ENCODE assay signal across 8 cellular contexts in the genomic region with DNA sequence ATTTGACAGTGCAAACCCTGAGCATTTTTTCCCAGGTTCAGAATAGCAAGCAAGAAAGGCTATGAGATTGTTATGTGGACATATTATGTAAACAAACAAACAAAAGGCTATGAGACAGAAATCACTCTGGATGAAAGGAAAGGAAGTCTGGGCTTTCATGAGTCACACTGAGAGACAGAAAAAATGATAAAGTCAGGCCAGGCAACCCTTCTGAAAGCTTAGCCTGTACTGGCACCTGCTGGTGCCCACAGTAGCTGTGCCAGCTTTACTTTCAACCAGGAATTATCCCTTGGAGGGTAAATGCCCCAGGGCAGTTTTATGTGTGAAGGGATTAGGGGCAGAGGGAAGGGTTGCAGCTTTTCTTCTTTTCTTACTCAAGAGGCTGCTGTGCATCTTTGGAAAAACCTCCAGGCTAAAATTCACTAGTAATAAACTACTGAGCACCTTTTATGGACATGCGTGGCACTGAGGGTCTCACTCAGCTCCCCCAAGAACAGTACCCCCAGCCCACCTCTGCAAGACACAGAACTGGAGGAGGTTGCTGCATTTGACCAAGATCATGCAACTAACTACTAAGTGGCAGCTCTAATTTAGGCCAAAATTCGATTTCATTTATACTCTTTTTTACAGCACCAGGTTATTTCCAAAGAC. TPM values are rescaled to one million over a fixed set of nuclear protein-coding genes. Genes with fewer than 3 reads are reported as not detected.
DNase-seq lines count a peak whose midpoint lies in the region; ATAC-seq lines count a peak whose summit lies in the region.

No MANE protein-coding gene starts in this region.

- no peak for ATAC-seq in HG03196 (IDR thresholded peaks at IDR 0.05; ENCODE audit: unreplicated experiment)

- in situ Hi-C loops in T47D (cut with HindIII; ENCODE audit: low pct_unique_long_range_greater_than_20kb, low sequenced_read_pairs), result no loop called here

- DNase-seq in EL (peak; percentile 70), NCI-H128 (lab: John Stamatoyannopoulos, UW; ENCODE audit: unreplicated experiment) (peak; percentile 12), T47D (ENCODE audit: low read depth in 1 of 2, low spot score in 1 of 2) (peak; percentile 66 to 67), lung microvascular endothelial cell (ENCODE audit: low read depth in 2 of 2) (peak; percentile 32 to 67), mucosa of gallbladder (ENCODE audit: low spot score) (no peak)
- DNase-seq in stimulated activated CD4-positive, alpha-beta T cell treated with anti-CD3 and anti-CD28 coated beads, Interleukin-2, amount 100 ng/mL, for 24 hours, result no peak
- DNase-seq in activated naive CD4-positive, alpha-beta T cell (lab: John Stamatoyannopoulos, UW), result no peak

RNA-seq across cellular contexts. Expression of a gene that starts 41.7 kb away (rescaled TPM):
- total RNA-seq in lung microvascular endothelial cell (not detected in 2 replicates), mucosa of gallbladder (not detected)

RNA-seq across cellular contexts. Expression of a gene that starts 48.0 kb away (rescaled TPM):
- total RNA-seq in lung microvascular endothelial cell (not detected in 2 replicates), mucosa of gallbladder (not detected)

Comparison
In these comparisons a context has a peak if more than half of its experiments do, and no peak if none do; other contexts are left out.
1. DNase-seq: peak in EL (single experiment), NCI-H128 (single experiment), T47D (2 of 2) and lung microvascular endothelial cell (2 of 2); none in stimulated activated CD4-positive, alpha-beta T cell treated with anti-CD3 and anti-CD28 coated beads, Interleukin-2, amount 100 ng/mL, for 24 hours (0 of 2), activated naive CD4-positive, alpha-beta T cell (0 of 4) and mucosa of gallbladder (single experiment).